24 cellular contexts compared by ENCODE assay signal in genomic region chr17:65387322-65387721, GRCh38.
"Had no signal": no experiment of that assay in that cellular context is flagged by ENCODE, and none has a peak within 500 bp of the region (broad histone marks: within the 10 kb centered on the region; RNA-seq: fewer than 3 reads in every experiment).

No MANE protein-coding gene starts in this region.

- H3K9me3 Mint-ChIP-seq: effector memory CD8-positive, alpha-beta T cell; endodermal cell had no signal

- H3K36me3 ChIP-seq: colonic mucosa, esophagus muscularis mucosa, esophagus squamous epithelium, gastroesophageal sphincter, heart left ventricle, heart right ventricle had no signal

- H3K4me3 ChIP-seq: colonic mucosa, coronary artery, dorsolateral prefrontal cortex, esophagus muscularis mucosa, esophagus squamous epithelium, gastroesophageal sphincter, heart left ventricle, heart right ventricle had no signal

- ATAC-seq: effector memory CD8-positive, alpha-beta T cell; esophagus mucosa; foreskin keratinocyte; gastroesophageal sphincter; heart left ventricle; heart right ventricle had no signal

- H3K27ac ChIP-seq: colonic mucosa, coronary artery, dorsolateral prefrontal cortex, epithelial cell of prostate, esophagus muscularis mucosa, esophagus squamous epithelium, foreskin keratinocyte, gastroesophageal sphincter, heart left ventricle, heart right ventricle had no signal

- DNase-seq: colonic mucosa; cortex of kidney; dermis blood vessel endothelial cell; dorsolateral prefrontal cortex; effector CD4-positive, alpha-beta T cell; effector CD8-positive, alpha-beta T cell; effector memory CD4-positive, alpha-beta T cell; effector memory CD8-positive, alpha-beta T cell; endodermal cell; erythroblast; esophagus squamous epithelium; foreskin fibroblast; foreskin keratinocyte; foreskin melanocyte; glutamatergic neuron; head of caudate nucleus; heart left ventricle; heart right ventricle had no signal

- H3K4me1 ChIP-seq: colonic mucosa, esophagus muscularis mucosa, esophagus squamous epithelium, foreskin keratinocyte, gastroesophageal sphincter, heart left ventricle, heart right ventricle had no signal

- H3K4me1 Mint-ChIP-seq: endodermal cell had no signal

- H3K27me3 Mint-ChIP-seq: dendritic cell treated with granulocyte-macrophage colony-stimulating factor and Interleukin-4, amounts not matched to agents 40 ng/mL and 50 ng/mL, for 4 days had no signal

- H3K9me3 ChIP-seq: colonic mucosa, esophagus muscularis mucosa, esophagus squamous epithelium, gastroesophageal sphincter, heart left ventricle, heart right ventricle had no signal

- H3K27me3 ChIP-seq: colonic mucosa, dorsolateral prefrontal cortex, esophagus muscularis mucosa, esophagus squamous epithelium, foreskin keratinocyte, gastroesophageal sphincter had no signal

- H3K4me3 Mint-ChIP-seq: dendritic cell treated with granulocyte-macrophage colony-stimulating factor and Interleukin-4, amounts not matched to agents 40 ng/mL and 50 ng/mL, for 4 days; effector memory CD8-positive, alpha-beta T cell; endodermal cell had no signal

- H3K27ac Mint-ChIP-seq: dendritic cell treated with granulocyte-macrophage colony-stimulating factor and Interleukin-4, amounts not matched to agents 40 ng/mL and 50 ng/mL, for 4 days; effector memory CD8-positive, alpha-beta T cell; endodermal cell had no signal
